34 cellular contexts compared by ENCODE assay signal in the genomic region with DNA sequence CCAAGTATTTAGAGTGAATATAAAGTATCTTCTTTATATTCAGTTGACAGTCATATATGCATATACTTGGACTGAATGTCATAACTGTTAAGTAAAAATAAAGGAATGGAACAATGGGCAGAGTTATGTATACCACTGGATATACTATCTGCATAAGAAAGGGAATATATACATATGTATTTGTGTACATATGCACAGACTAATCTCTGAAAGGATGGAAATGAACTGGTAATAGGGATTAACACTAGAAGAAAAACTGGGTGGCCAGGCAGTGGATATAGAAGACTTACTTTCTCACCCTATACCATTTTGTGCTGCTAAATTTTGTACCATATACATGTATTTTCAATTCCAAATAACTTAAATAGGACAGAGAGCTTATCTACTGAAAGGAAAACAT.
"Had no signal": no experiment of that assay in that cellular context is flagged by ENCODE, and none has a peak within 500 bp of the region (broad histone marks: within the 10 kb centered on the region; RNA-seq: fewer than 3 reads in every experiment).

No MANE protein-coding gene starts in this region.

- H3K4me3 ChIP-seq: MG63 had no signal

- H3K9ac ChIP-seq: KMS-11 had no signal

- H3K27me3 ChIP-seq: MG63 had no signal

- H3K4me2 ChIP-seq: KMS-11 had no signal

- H3K36me3 ChIP-seq: MG63 had no signal

- H3K9me3 ChIP-seq: MG63 had no signal

- DNase-seq: Karpas-422, Kasumi-1, MG63, MM.1S, MV-4-11, NCI-H1048, NCI-H1092, NCI-H1092 treated with DMSO at 0.1 percent for 48 hours, NCI-H1105, NCI-H1105 treated with DMSO at 0.1 percent for 48 hours, NCI-H1417, NCI-H1417 treated with DMSO at 0.1 percent for 48 hours, NCI-H1436, NCI-H1436 treated with DMSO at 0.1 percent for 48 hours, NCI-H146, NCI-H1694, NCI-H1694 treated with DMSO at 0.1 percent for 48 hours, NCI-H187, NCI-H187 treated with DMSO at 0.1 percent for 48 hours, NCI-H1930, NCI-H2029, NCI-H2029 treated with DMSO at 0.1 percent for 48 hours, NCI-H2081, NCI-H2081 treated with DMSO at 0.1 percent for 48 hours, NCI-H2107, NCI-H2171, NCI-H2171 treated with DMSO at 0.1 percent for 48 hours, NCI-H2227 treated with DMSO at 0.1 percent for 48 hours, NCI-H226, NCI-H345, NCI-H446, NCI-H446 treated with DMSO at 0.1 percent for 48 hours, NCI-H510A had no signal

- H3K27ac ChIP-seq: KMS-11 had no signal
